25 cellular contexts compared by ENCODE assay signal in the genomic region with DNA sequence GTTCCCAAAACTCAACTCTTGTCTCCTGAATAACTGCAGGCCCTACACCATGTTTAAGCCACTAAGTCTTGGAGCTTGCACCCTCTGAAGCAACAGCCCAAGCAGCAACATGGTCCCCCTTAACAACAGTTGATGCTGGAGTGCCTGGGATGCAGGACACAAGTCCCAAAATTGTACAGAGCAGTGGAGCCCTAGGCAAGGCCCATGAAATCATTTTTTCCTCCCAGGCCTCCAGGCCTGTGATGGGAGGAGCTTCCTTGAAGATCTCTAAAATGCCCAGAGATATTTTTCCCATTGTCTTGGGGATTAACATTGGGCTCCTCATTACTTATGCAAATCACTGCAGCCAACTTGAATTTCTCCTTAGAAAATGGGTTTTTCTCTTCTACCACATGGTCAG.
"Had no signal": no experiment of that assay in that cellular context is flagged by ENCODE, and none has a peak within 500 bp of the region (broad histone marks: within the 10 kb centered on the region; RNA-seq: fewer than 3 reads in every experiment).

No MANE protein-coding gene starts in this region.

- H3K4me1 Mint-ChIP-seq: memory B cell; mesothelial cell of epicardium; naive B cell; neural crest cell; stimulated activated effector memory CD8-positive, alpha-beta T cell treated with anti-CD3 and anti-CD28 coated beads, Interleukin-12 subunit alpha, Interleukin-12 subunit beta, amount 100 ng/mL, for 72 hours had no signal

- DNase-seq: cortex of kidney; effector memory CD8-positive, alpha-beta T cell; foreskin fibroblast; gastrocnemius medialis; head of caudate nucleus; left ventricle myocardium superior; mucosa of descending colon; naive B cell; sigmoid colon; stimulated activated CD4-positive, alpha-beta T cell treated with anti-CD3 and anti-CD28 coated beads, Interleukin-2, amount 100 ng/mL, for 24 hours; stimulated activated CD4-positive, alpha-beta T cell treated with anti-CD3 and anti-CD28 coated beads, Interleukin-4, amount 100 ng/mL, for 24 hours; stimulated activated naive CD4-positive, alpha-beta T cell treated with Interleukin-2 at 50 U/mL for 16 hours; upper lobe of left lung had no signal

- H3K27me3 Mint-ChIP-seq: effector memory CD8-positive, alpha-beta T cell; memory B cell; naive B cell; natural killer cell treated with Interleukin-12 subunit alpha and Interleukin-12 subunit beta and Interleukin-15 and Interleukin-18, amount 100 ng/mL, for 72 hours had no signal

- H3K36me3 ChIP-seq: gastrocnemius medialis, prostate gland, right atrium auricular region, sigmoid colon, thoracic aorta, tibial nerve, upper lobe of left lung had no signal

- H3K36me3 Mint-ChIP-seq: stimulated activated effector memory CD8-positive, alpha-beta T cell treated with anti-CD3 and anti-CD28 coated beads, Interleukin-12 subunit alpha, Interleukin-12 subunit beta, amount 100 ng/mL, for 72 hours had no signal

- H3K4me3 ChIP-seq: gastrocnemius medialis, lung, mucosa of descending colon, prostate gland, right atrium auricular region, sigmoid colon, thoracic aorta, tibial nerve, upper lobe of left lung had no signal

- FAIRE-seq: keratinocyte, urothelium cell line had no signal

- H3K27ac Mint-ChIP-seq: effector memory CD8-positive, alpha-beta T cell; memory B cell; mesothelial cell of epicardium; naive B cell; natural killer cell treated with Interleukin-12 subunit alpha and Interleukin-12 subunit beta and Interleukin-15 and Interleukin-18, amount 100 ng/mL, for 72 hours; stimulated activated effector memory CD8-positive, alpha-beta T cell treated with anti-CD3 and anti-CD28 coated beads, Interleukin-12 subunit alpha, Interleukin-12 subunit beta, amount 100 ng/mL, for 72 hours had no signal

- H3K27ac ChIP-seq: gastrocnemius medialis, prostate gland, right atrium auricular region, sigmoid colon, thoracic aorta, tibial nerve, upper lobe of left lung had no signal

- H3K4me1 ChIP-seq: gastrocnemius medialis, prostate gland, right atrium auricular region, sigmoid colon, tibial nerve, upper lobe of left lung had no signal

- H3K4me3 Mint-ChIP-seq: effector memory CD8-positive, alpha-beta T cell; memory B cell; mesothelial cell of epicardium; naive B cell; natural killer cell treated with Interleukin-12 subunit alpha and Interleukin-12 subunit beta and Interleukin-15 and Interleukin-18, amount 100 ng/mL, for 72 hours; neural crest cell; stimulated activated effector memory CD8-positive, alpha-beta T cell treated with anti-CD3 and anti-CD28 coated beads, Interleukin-12 subunit alpha, Interleukin-12 subunit beta, amount 100 ng/mL, for 72 hours had no signal

- H3K27me3 ChIP-seq: gastrocnemius medialis, right atrium auricular region, sigmoid colon, tibial nerve, upper lobe of left lung had no signal

- H3K9me3 ChIP-seq: prostate gland, thoracic aorta had no signal

- ATAC-seq: effector memory CD8-positive, alpha-beta T cell; gastrocnemius medialis; left ventricle myocardium superior; mucosa of descending colon; natural killer cell treated with Interleukin-12 subunit alpha and Interleukin-12 subunit beta and Interleukin-15 and Interleukin-18, amount 100 ng/mL, for 72 hours; stimulated activated effector memory CD8-positive, alpha-beta T cell treated with anti-CD3 and anti-CD28 coated beads, Interleukin-12 subunit alpha, Interleukin-12 subunit beta, amount 100 ng/mL, for 72 hours had no signal
